In genomic region chr6:22899446-22899845, GRCh38 we compare ENCODE assay signal across 33 cellular contexts.
"Had no signal": no experiment of that assay in that cellular context is flagged by ENCODE, and none has a peak within 500 bp of the region (broad histone marks: within the 10 kb centered on the region; RNA-seq: fewer than 3 reads in every experiment).

No MANE protein-coding gene starts in this region.

- DNase-seq: activated B cell treated with CpG ODN at 0.5 μM for 24 hours; activated CD4-positive, alpha-beta T cell treated with anti-CD3 and anti-CD28 coated beads for 1 hour; activated CD4-positive, alpha-beta T cell treated with anti-CD3 and anti-CD28 coated beads, Interleukin-2, amount 10 ng/mL, durations not matched to agents 24 days and 14 days; activated CD4-positive, alpha-beta T cell treated with anti-CD3 and anti-CD28 coated beads, Interleukin-2, amount 50 U/mL, for 48 hours; activated CD8-positive, alpha-beta memory T cell treated with anti-CD3 and anti-CD28 coated beads, Interleukin-2, amount 10 ng/mL, durations not matched to agents 7 days and 5 days; activated effector memory CD4-positive, alpha-beta T cell treated with Interleukin-2 at 50 U/mL for 16 hours; activated naive CD4-positive, alpha-beta T cell; activated naive CD8-positive, alpha-beta T cell treated with anti-CD3 and anti-CD28 coated beads, Interleukin-2, amount 50 U/mL, for 24 hours; activated T-cell treated with anti-CD3 and anti-CD28 coated beads, Interleukin-2, amount 50 U/mL, for 24 hours; amniotic stem cell; caudate nucleus; Kasumi-1; MV-4-11; NCI-H1092 treated with DMSO at 0.1 percent for 48 hours; NCI-H1417 treated with DMSO at 0.1 percent for 48 hours; NCI-H1694; NCI-H2029; NCI-H2107; NCI-H2171 treated with DMSO at 0.1 percent for 48 hours; NCI-H226; NCI-H526 treated with DMSO at 0.1 percent for 48 hours; NCI-H82; NK-92 treated with Interleukin-12 subunit alpha and Interleukin-12 subunit beta, amount 100 ng/mL, for 24 hours; OCI-M1; RPMI8226; T-cell; T-helper 2 cell; T1000 had no signal

- FAIRE-seq: TTC549 had no signal

- H3K4me3 ChIP-seq: SK-N-MC had no signal

- ATAC-seq: activated CD8-positive, alpha-beta memory T cell treated with anti-CD3 and anti-CD28 coated beads, Interleukin-2, amount 10 ng/mL, durations not matched to agents 7 days and 5 days; activated naive CD4-positive, alpha-beta T cell treated with anti-CD3 and anti-CD28 coated beads, Interleukin-2, amount 50 U/mL, for 72 hours; activated naive CD8-positive, alpha-beta T cell treated with anti-CD3 and anti-CD28 coated beads, Interleukin-2, amount 50 U/mL, for 24 hours; Panc1; Right ventricle myocardium inferior; T-cell had no signal

- H3K27ac ChIP-seq: SK-N-MC had no signal
